8 cellular contexts compared by ENCODE assay signal in the genomic region with DNA sequence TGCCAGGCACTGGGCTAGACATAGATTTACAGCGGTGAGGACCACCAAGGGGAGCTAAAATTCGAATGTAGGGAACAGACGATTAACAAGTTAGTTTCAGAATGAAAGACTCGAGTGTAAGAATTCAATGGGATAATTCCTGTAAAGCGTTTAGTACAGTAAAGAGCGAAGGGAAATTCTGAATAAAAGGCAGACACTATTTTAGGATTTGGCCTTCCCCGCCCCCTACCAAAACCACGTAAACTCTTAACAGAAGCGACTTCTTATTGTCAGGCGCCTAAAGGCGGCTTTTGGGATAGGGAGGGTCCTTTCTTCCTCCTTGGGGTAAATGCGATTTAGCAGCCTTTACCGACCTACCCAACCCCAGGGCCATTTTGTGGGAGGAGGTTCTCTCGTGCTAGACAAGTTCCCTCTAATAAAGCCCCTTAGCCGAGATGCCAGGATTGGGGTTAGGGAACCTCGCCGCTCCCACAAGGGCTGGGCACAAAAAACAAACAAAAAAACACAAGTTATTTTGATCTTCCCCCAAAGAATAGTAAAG. TPM values are rescaled to one million over a fixed set of nuclear protein-coding genes. Genes with fewer than 3 reads are reported as not detected.
A peak's percentile ranks its signal among the peaks of the same experiment; 100 is the strongest.
DNase-seq lines count a peak whose midpoint lies in the region; ATAC-seq and TF ChIP-seq lines count a peak whose summit lies in the region.

No MANE protein-coding gene starts in this region.

- peaks cover 40% of the 10 kb centered on the region for H3K36me3 Mint-ChIP-seq in effector memory CD8-positive, alpha-beta T cell (ENCODE audit: insufficient read depth)
- peaks cover under 1 to 6% of the 10 kb centered on the region in 2 donors for H3K36me3 Mint-ChIP-seq in naive B cell

- peaks cover 18% of the 10 kb centered on the region for H4K20me1 ChIP-seq in OCI-LY7 (ENCODE audit: insufficient read depth, low read length)

- CTCF ChIA-PET in OCI-LY7 (lab: Charles Lee; ENCODE audit: unreplicated experiment), result no interaction called here

- H3K4me2 ChIP-seq in OCI-LY7 (ENCODE audit: low read length), result peak overlapping the region; percentile 75

- POLR2A ChIA-PET in OCI-LY7 (lab: Charles Lee), result interaction anchor here (0.5 to 1.0 kb wide), 2 partner anchors 101 to 166 kb away, joined by 4 to 5 read pairs; no protein-coding TSS in a partner anchor

- DNase-seq in NCI-H1105 treated with DMSO at 0.1 percent for 48 hours (lab: John Stamatoyannopoulos, UW), result peak; percentile 28
- DNase-seq in NCI-H1105 (lab: John Stamatoyannopoulos, UW), result no peak
- no peak for DNase-seq in OCI-LY7 (ENCODE audit: low spot score)
- DNase-seq in effector memory CD8-positive, alpha-beta T cell, result peak in 1 of 3 experiments; percentile 3
- DNase-seq in naive B cell, result no peak
- no peak for DNase-seq in central memory CD4-positive, alpha-beta T cell
- no peak for DNase-seq in NCI-H1694 (lab: John Stamatoyannopoulos, UW)

- peaks cover 30% of the 10 kb centered on the region for H3K4me1 ChIP-seq in OCI-LY7 (ENCODE audit: insufficient read depth, low read length, poor library complexity, severe bottlenecking)

- ATAC-seq in HG02759 (IDR thresholded peaks at IDR 0.05; ENCODE audit: unreplicated experiment), result peak; percentile 10
- no peak for ATAC-seq in effector memory CD8-positive, alpha-beta T cell (replicated peaks)
- peak; percentile 4 to 11 for ATAC-seq in naive B cell (ENCODE audit: low read depth in 2 of 2)

- no peaks in the 10 kb centered on the region for H3K9me2 ChIP-seq in OCI-LY7 (ENCODE audit: insufficient read depth, low read length)

- peak overlapping the region; percentile 91 for H3K4me3 ChIP-seq in OCI-LY7 (ENCODE audit: low read depth, low read length, poor library complexity, severe bottlenecking)

- peak overlapping the region; percentile 73 for H3K27ac ChIP-seq in OCI-LY7 (ENCODE audit: low read depth, low read length, poor library complexity, severe bottlenecking)

- no peaks in the 10 kb centered on the region for H3K9me3 ChIP-seq in OCI-LY7 (ENCODE audit: low read length)

- peak overlapping the region; percentile 90 to 96 for H3K4me3 Mint-ChIP-seq in effector memory CD8-positive, alpha-beta T cell
- peak overlapping the region; percentile 89 to 100 (median 98) for H3K4me3 Mint-ChIP-seq in naive B cell

- H3K79me2 ChIP-seq in OCI-LY7 (ENCODE audit: insufficient read depth, low read depth, low read length), result peaks cover 40% of the 10 kb centered on the region

- peak overlapping the region; percentile 96 to 100 for H3K27ac Mint-ChIP-seq in effector memory CD8-positive, alpha-beta T cell
- peak overlapping the region; percentile 96 to 100 (median 99) for H3K27ac Mint-ChIP-seq in naive B cell

- no peaks in the 10 kb centered on the region for H3K9me3 Mint-ChIP-seq in effector memory CD8-positive, alpha-beta T cell
- H3K9me3 Mint-ChIP-seq in naive B cell, result no peaks in the 10 kb centered on the region

- no peaks in the 10 kb centered on the region for H3K27me3 Mint-ChIP-seq in effector memory CD8-positive, alpha-beta T cell
- no peaks in the 10 kb centered on the region for H3K27me3 Mint-ChIP-seq in naive B cell

- intact Hi-C loops in OCI-LY7 (cut with micrococcal nuclease; ENCODE audit: unreplicated experiment), result loop anchor here (10.0 kb wide), 1 partner anchor 402 kb away; no protein-coding TSS in a partner anchor

- TSS peak; percentile 97 for BruUV-seq in OCI-LY7 (replicated peaks; lab: Mats Ljungman, UMichigan)

- H3K4me1 Mint-ChIP-seq in effector memory CD8-positive, alpha-beta T cell (ENCODE audit: low read depth in 2 of 2), result peaks cover 8 to 41% of the 10 kb centered on the region in 2 donors
- peaks cover 27 to 52% (median 27%) of the 10 kb centered on the region in 3 donors for H3K4me1 Mint-ChIP-seq in naive B cell

- peak overlapping the region; percentile 96 for H2AFZ ChIP-seq in OCI-LY7 (ENCODE audit: low read length)

- peaks cover 13% of the 10 kb centered on the region for H3K36me3 ChIP-seq in OCI-LY7 (ENCODE audit: insufficient read depth, low read length)

- no peak for TF ChIP-seq CTCF in OCI-LY7 (conservative IDR thresholded peaks at IDR 0.05; ENCODE audit: low read length)

RNA-seq across cellular contexts. Expression of a gene that starts 0.5 kb away (rescaled TPM):
- total RNA-seq in OCI-LY7 (2014; rRNA removed; shearing (Covaris generic)), result 24.5 and 26.1 TPM in 2 replicates
- 39.2 and 50.2 TPM in 2 replicates for total RNA-seq in OCI-LY7 (2022)
- polyA plus RNA-seq in naive B cell (ENCODE audit: low read depth in 6 of 6), result 10 to 100 TPM; 22.6 to 42.0 (median 35.5) TPM

RNA-seq across cellular contexts. Expression of a gene that starts 12.3 kb away (rescaled TPM):
- total RNA-seq in OCI-LY7 (2014; rRNA removed; shearing (Covaris generic)), result 0.51 TPM in 1 of 2 replicates, not detected in the other
- total RNA-seq in OCI-LY7 (2022), result 0.86 TPM in 1 of 2 replicates, not detected in the other
- polyA plus RNA-seq in naive B cell (ENCODE audit: low read depth in 6 of 6), result 1 to 10 TPM in 2 of 6 donors, under 1 TPM in 2, not detected in 2; 0.74 to 2.5 (median 1.4) TPM
